ENCODE assay signal across 10 cellular contexts in the genomic region with DNA sequence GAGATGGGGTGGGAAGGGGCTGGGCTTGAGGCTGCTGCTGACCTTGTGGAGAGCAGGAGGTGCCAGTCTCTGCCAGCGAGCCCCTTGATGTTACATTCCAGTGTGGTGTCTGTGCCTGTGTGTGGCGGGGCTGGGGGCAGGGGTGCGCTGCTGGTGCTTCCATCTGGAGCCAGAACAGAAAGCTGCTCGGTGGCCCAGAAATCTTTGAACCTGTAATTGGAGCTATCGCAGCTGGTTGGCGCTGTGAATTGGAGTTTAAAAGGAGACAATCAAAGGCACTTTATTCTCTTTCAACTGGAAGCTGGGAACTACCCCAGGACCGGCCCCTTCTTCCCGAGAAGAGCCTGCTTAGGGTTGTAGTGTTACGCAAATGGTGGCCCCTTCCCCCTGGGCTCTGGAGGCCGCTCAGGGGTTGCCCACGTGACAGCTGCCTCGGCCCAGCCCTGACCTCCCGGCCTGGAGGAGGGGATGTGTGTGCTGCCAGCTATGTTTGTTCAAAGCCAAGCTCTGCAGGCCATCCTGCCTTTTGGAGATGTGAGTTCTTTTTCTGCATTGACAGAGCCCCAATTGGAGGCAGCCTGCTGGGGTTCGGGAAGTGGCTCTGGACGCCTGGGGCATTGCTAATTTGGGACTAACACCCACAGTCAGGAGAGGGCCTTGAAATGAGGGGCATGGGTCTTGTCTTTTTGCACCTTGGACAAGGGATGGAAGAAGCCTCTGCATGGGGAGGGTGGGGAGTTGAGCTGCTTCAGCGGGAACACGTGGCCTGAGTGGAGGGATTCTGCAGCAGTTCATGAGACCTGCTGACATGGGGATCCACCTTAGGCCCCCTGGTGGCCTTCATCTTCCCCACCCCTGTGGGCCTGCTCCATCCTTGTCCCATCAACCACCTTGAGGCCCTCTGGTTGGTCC. TPM values are rescaled to one million over a fixed set of nuclear protein-coding genes. Genes with fewer than 3 reads are reported as not detected.
DNase-seq lines count a peak whose midpoint lies in the region; ATAC-seq, FAIRE-seq and TF ChIP-seq lines count a peak whose summit lies in the region.
"Had no signal": no experiment of that assay in that cellular context is flagged by ENCODE, and none has a peak within 500 bp of the region (broad histone marks: within the 10 kb centered on the region; RNA-seq: fewer than 3 reads in every experiment).

No MANE protein-coding gene starts in this region.

- no peaks in the 10 kb centered on the region for H3K36me3 ChIP-seq in pancreas

- H3K4me3 Mint-ChIP-seq in activated CD8-positive, alpha-beta T cell treated with anti-CD3 and anti-CD28 coated beads for 36 hours, result no peak overlapping the region
- H3K4me3 Mint-ChIP-seq: dendritic cell treated with granulocyte-macrophage colony-stimulating factor and Interleukin-4, amounts not matched to agents 40 ng/mL and 50 ng/mL, for 4 days had no signal

- TF ChIP-seq CTCF in activated CD8-positive, alpha-beta T cell treated with anti-CD3 and anti-CD28 coated beads for 36 hours (IDR thresholded peaks at IDR 0.05), result no peak
- TF ChIP-seq CTCF in pancreas (IDR thresholded peaks at IDR 0.05), result no peak

- no peaks in the 10 kb centered on the region for H3K9me3 ChIP-seq in pancreas

- H3K27me3 ChIP-seq in pancreas, result no peaks in the 10 kb centered on the region

- CTCF ChIA-PET in activated CD8-positive, alpha-beta T cell treated with anti-CD3 and anti-CD28 coated beads for 36 hours (lab: Charles Lee), result interaction anchor here (0.6 to 1.9 kb wide), 3 partner anchors 21 to 188 kb away, joined by 3 to 8 read pairs (median 3); no protein-coding TSS in a partner anchor

- H3K27ac Mint-ChIP-seq in activated CD8-positive, alpha-beta T cell treated with anti-CD3 and anti-CD28 coated beads for 36 hours, result no peak overlapping the region
- H3K27ac Mint-ChIP-seq: dendritic cell treated with granulocyte-macrophage colony-stimulating factor and Interleukin-4, amounts not matched to agents 40 ng/mL and 50 ng/mL, for 4 days had no signal

- H3K4me1 Mint-ChIP-seq in activated CD8-positive, alpha-beta T cell treated with anti-CD3 and anti-CD28 coated beads for 36 hours (ENCODE audit: low read depth), result no peaks in the 10 kb centered on the region

- peaks cover 8% of the 10 kb centered on the region for H3K27me3 Mint-ChIP-seq in activated CD8-positive, alpha-beta T cell treated with anti-CD3 and anti-CD28 coated beads for 36 hours

- peak; percentile 30 for ATAC-seq in activated CD8-positive, alpha-beta T cell treated with anti-CD3 and anti-CD28 coated beads for 36 hours
- ATAC-seq in left cardiac atrium (peak; percentile 76 to 93), pancreas (peak in 3 of 4 donors; percentile 23 to 46 (median 38)), GM21723 (IDR thresholded peaks at IDR 0.05; ENCODE audit: unreplicated experiment) (no peak), HG03469 (IDR thresholded peaks at IDR 0.05; ENCODE audit: unreplicated experiment) (no peak)
- no peak for ATAC-seq in activated CD4-positive, CD25-positive, alpha-beta regulatory T cell treated with anti-CD3 and anti-CD28 coated beads, Interleukin-2, amount 50 U/mL, for 24 hours

- intact Hi-C loops in activated CD8-positive, alpha-beta T cell treated with anti-CD3 and anti-CD28 coated beads for 36 hours (cut with micrococcal nuclease), result no loop called here
- intact Hi-C loops in left cardiac atrium (cut with DNase I), result no loop called here
- intact Hi-C loops in pancreas (cut with DNase I), result no loop called here

- H3K27ac ChIP-seq in pancreas, result no peak overlapping the region

- no peaks in the 10 kb centered on the region for H3K4me1 ChIP-seq in pancreas

- no peak for FAIRE-seq in pancreas (lab: Jason Lieb, UNC)

- DNase-seq in ELR (ENCODE audit: low read depth) (peak; percentile 15), left cardiac atrium (peak; percentile 62), pancreas (no peak), COLO668 (lab: John Stamatoyannopoulos, UW; ENCODE audit: unreplicated experiment) (no peak)
- DNase-seq in activated CD8-positive, alpha-beta T cell treated with anti-CD3 and anti-CD28 coated beads for 36 hours, result peak; percentile 20

- POLR2A ChIA-PET in activated CD8-positive, alpha-beta T cell treated with anti-CD3 and anti-CD28 coated beads for 36 hours (lab: Charles Lee), result interaction anchor here (0.7 kb wide), 1 partner anchor 404 kb away, joined by 4 read pairs; no protein-coding TSS in a partner anchor

- H3K36me3 Mint-ChIP-seq in activated CD8-positive, alpha-beta T cell treated with anti-CD3 and anti-CD28 coated beads for 36 hours (ENCODE audit: low read depth), result no peaks in the 10 kb centered on the region

- H3K4me3 ChIP-seq in pancreas, result no peak overlapping the region

- no peaks in the 10 kb centered on the region for H3K9me3 Mint-ChIP-seq in activated CD8-positive, alpha-beta T cell treated with anti-CD3 and anti-CD28 coated beads for 36 hours
- H3K9me3 Mint-ChIP-seq: dendritic cell treated with granulocyte-macrophage colony-stimulating factor and Interleukin-4, amounts not matched to agents 40 ng/mL and 50 ng/mL, for 4 days had no signal

- WGBS in pancreas, 2 donors, result 38 to 39% methylated on average over 17 of the region's 17 CpGs

RNA-seq across cellular contexts. Expression of a gene that starts 14.0 kb away (rescaled TPM):
- 10 to 100 TPM; 11.6 to 11.8 TPM for total RNA-seq in activated CD8-positive, alpha-beta T cell treated with anti-CD3 and anti-CD28 coated beads for 36 hours
- 10 to 100 TPM; 27.0 to 32.5 TPM for total RNA-seq in left cardiac atrium
- 10 to 100 TPM; 21.9 to 36.2 (median 27.2) TPM for total RNA-seq in pancreas
- polyA plus RNA-seq in pancreas, result 100 to 1,000 TPM in 1 of 2 donors, 10 to 100 TPM in 1; 87.1 to 119 TPM

RNA-seq across cellular contexts. Expression of a gene that starts 30.7 kb away (rescaled TPM):
- under 1 TPM; 0.16 to 0.22 TPM for total RNA-seq in activated CD8-positive, alpha-beta T cell treated with anti-CD3 and anti-CD28 coated beads for 36 hours
- 10 to 100 TPM; 19.5 to 34.1 TPM for total RNA-seq in left cardiac atrium
- total RNA-seq in pancreas, result 1 to 10 TPM; 2.7 to 6.1 (median 3.7) TPM
- 10 to 100 TPM; 18.7 to 18.9 TPM for polyA plus RNA-seq in pancreas
- total RNA-seq: T-helper 1 cell treated with Interleukin-12 subunit alpha and Interleukin-12 subunit beta and Interleukin-4 antibody, amounts not matched to agents 30 ng/mL and 1 ng/mL, for 36 hours had no signal

RNA-seq across cellular contexts. Expression of a gene that starts 41.4 kb away (rescaled TPM):
- under 1 TPM; 0.11 TPM for total RNA-seq in activated CD8-positive, alpha-beta T cell treated with anti-CD3 and anti-CD28 coated beads for 36 hours
- total RNA-seq in left cardiac atrium (1 to 10 TPM in 1 of 2 donors, under 1 TPM in 1; 0.42 to 1.1 TPM), pancreas (1 to 10 TPM; 1.4 to 3.0 (median 2.3) TPM)
- 10 to 100 TPM in 1 of 2 donors, 1 to 10 TPM in 1; 3.3 to 10.0 TPM for polyA plus RNA-seq in pancreas

RNA-seq across cellular contexts. Expression of a gene that starts 59.3 kb away (rescaled TPM):
- total RNA-seq in activated CD8-positive, alpha-beta T cell treated with anti-CD3 and anti-CD28 coated beads for 36 hours, result 10 to 100 TPM; 55.6 to 60.3 TPM
- 10 to 100 TPM; 31.6 to 35.3 TPM for total RNA-seq in left cardiac atrium
- total RNA-seq in pancreas, result 10 to 100 TPM; 20.4 to 55.5 (median 28.3) TPM
- polyA plus RNA-seq in pancreas, result 100 to 1,000 TPM; 236 to 283 TPM

Comparison
In these comparisons a context has a peak if more than half of its experiments do, and no peak if none do; other contexts are left out.
1. DNase-seq: peak in ELR (single experiment), activated CD8-positive, alpha-beta T cell treated with anti-CD3 and anti-CD28 coated beads for 36 hours (single experiment) and left cardiac atrium (single experiment); none in pancreas (0 of 6) and COLO668 (single experiment).
2. ATAC-seq: peak in activated CD8-positive, alpha-beta T cell treated with anti-CD3 and anti-CD28 coated beads for 36 hours (single experiment), left cardiac atrium (2 of 2) and pancreas (3 of 4); none in GM21723 (single experiment), activated CD4-positive, CD25-positive, alpha-beta regulatory T cell treated with anti-CD3 and anti-CD28 coated beads, Interleukin-2, amount 50 U/mL, for 24 hours (0 of 2) and HG03469 (single experiment).